ENCODE assay signal across 8 cellular contexts in genomic region chr3:196026059-196026458, GRCh38. TPM values are rescaled to one million over a fixed set of nuclear protein-coding genes. Genes with fewer than 3 reads are reported as not detected.
A peak's percentile ranks its signal among the peaks of the same experiment; 100 is the strongest.
DNase-seq lines count a peak whose midpoint lies in the region; ATAC-seq and TF ChIP-seq lines count a peak whose summit lies in the region.
"Not testable (repeated sequence)": the region's sequence is repeated elsewhere in the genome, so short reads cannot be mapped to it uniquely, and the experiment has no call there.

No MANE protein-coding gene starts in this region.

- not testable (repeated sequence) for H2BK120ac ChIP-seq in neuronal stem cell (ENCODE audit: low read depth, low read length)

- H2AFZ ChIP-seq in ACC112 (ENCODE audit: low read length, unreplicated experiment) = peak overlapping the region; percentile 60
- H2AFZ ChIP-seq in neuronal stem cell (ENCODE audit: low read length) = not testable (repeated sequence)

- H2BK12ac ChIP-seq in neuronal stem cell (ENCODE audit: low read length) = not testable (repeated sequence)

- H3K23ac ChIP-seq in neuronal stem cell (ENCODE audit: low read depth, low read length, poor library complexity) = not testable (repeated sequence)

- intact Hi-C loops in body of pancreas (cut with DNase I) = not testable (repeated sequence)

- H4K8ac ChIP-seq in neuronal stem cell (ENCODE audit: low read depth, low read length) = not testable (repeated sequence)

- not testable (repeated sequence) for H4K91ac ChIP-seq in neuronal stem cell (ENCODE audit: low read depth, low read length, poor library complexity)

- TF ChIP-seq POLR2A in body of pancreas (IDR thresholded peaks at IDR 0.05) = not testable (repeated sequence)

- not testable (repeated sequence) for H3K4me3 ChIP-seq in ACC112 (ENCODE audit: low read depth, low read length); body of pancreas; fibroblast of mammary gland (ENCODE audit: control insufficient read depth, low read depth, low read length); neuronal stem cell (ENCODE audit: low read length in 2 of 2)

- peaks cover 17% of the 10 kb centered on the region for H3K27me3 ChIP-seq in ACC112 (ENCODE audit: insufficient read depth, low read length)
- not testable (repeated sequence) for H3K27me3 ChIP-seq in body of pancreas; neuronal stem cell (ENCODE audit: control insufficient read depth in 3 of 3, insufficient read depth in 3 of 3, low read depth in 1 of 3, low read length in 3 of 3)

- not testable (repeated sequence) for H3K27ac ChIP-seq in ACC112 (ENCODE audit: low read depth, low read length); body of pancreas; neuronal stem cell (replicated peaks; ENCODE audit: low read length)

- DNase-seq in GM10266 (ENCODE audit: extremely low spot score); fibroblast of mammary gland (ENCODE audit: low read depth): not testable (repeated sequence)
- DNase-seq in HT-29 (ENCODE audit: low spot score) (peak; percentile 40), RPMI8226 (peak; percentile 54), body of pancreas (peak in 3 of 4 donors; percentile 8 to 50 (median 41)), iris pigment epithelial cell (ENCODE audit: low read depth) (peak; percentile 15), neuronal stem cell (ENCODE audit: low spot score) (peak; percentile 24)

- H3K18ac ChIP-seq in neuronal stem cell (ENCODE audit: low read length) = not testable (repeated sequence)

- H3K4me1 ChIP-seq in ACC112 (ENCODE audit: control insufficient read depth, insufficient read depth, low read length, unreplicated experiment); body of pancreas; neuronal stem cell (ENCODE audit: control insufficient read depth in 2 of 2, insufficient read depth in 1 of 2, low read depth in 1 of 2, low read length in 2 of 2): not testable (repeated sequence)

- not testable (repeated sequence) for H3K9ac ChIP-seq in neuronal stem cell (ENCODE audit: low read depth, low read length, poor library complexity)

- ATAC-seq in body of pancreas = peak; percentile 52

- TF ChIP-seq CTCF in GM10266 (IDR thresholded peaks at IDR 0.05; ENCODE audit: control insufficient read depth, insufficient read depth, low read depth, missing control alignments) = peak; percentile 58
- peak in 6 of 7 experiments; percentile 20 to 47 (median 34) for TF ChIP-seq CTCF in body of pancreas (IDR thresholded peaks at IDR 0.05)
- TF ChIP-seq CTCF in fibroblast of mammary gland (conservative IDR thresholded peaks at IDR 0.05; ENCODE audit: control insufficient read depth, insufficient read depth, low read depth, low read length) = peak; percentile 25

- not testable (repeated sequence) for H3K4ac ChIP-seq in neuronal stem cell (ENCODE audit: low read length)

- H3K36me3 ChIP-seq in ACC112 (ENCODE audit: insufficient read depth, low read length); body of pancreas (replicated peaks in 1 of 2; ENCODE audit: insufficient read depth in 1 of 2, low read depth in 2 of 2); neuronal stem cell (replicated peaks in 1 of 2; ENCODE audit: control insufficient read depth in 2 of 2, insufficient read depth in 2 of 2, low read length in 2 of 2): not testable (repeated sequence)

- not testable (repeated sequence) for H2BK5ac ChIP-seq in neuronal stem cell (ENCODE audit: low read length)

- not testable (repeated sequence) for H3K9me3 ChIP-seq in body of pancreas; neuronal stem cell (replicated peaks in 1 of 2; ENCODE audit: control insufficient read depth in 2 of 2, insufficient read depth in 1 of 2, low read depth in 1 of 2, low read length in 2 of 2)

- 21 to 23% methylated on average over 10 of the region's 10 CpGs for WGBS in body of pancreas, 2 donors
- WGBS in neuronal stem cell (ENCODE audit: extremely low coverage in 2 of 2, insufficient read length in 2 of 2, insufficient replicate concordance in 1 of 2), 2 donors = no CpG with 5 or more reads among the region's 10 CpGs

- H2BK15ac ChIP-seq in neuronal stem cell (ENCODE audit: low read length) = not testable (repeated sequence)

- not testable (repeated sequence) for H3K79me2 ChIP-seq in ACC112 (ENCODE audit: control insufficient read depth, insufficient read depth, low read length, unreplicated experiment)

- H3K4me2 ChIP-seq in neuronal stem cell (ENCODE audit: insufficient read depth, low read length, poor library complexity, severe bottlenecking) = not testable (repeated sequence)

- not testable (repeated sequence) for H3K79me1 ChIP-seq in neuronal stem cell (ENCODE audit: low read depth, low read length)

- not testable (repeated sequence) for H3K14ac ChIP-seq in neuronal stem cell (ENCODE audit: low read length)

- not testable (repeated sequence) for H2AK5ac ChIP-seq in neuronal stem cell (ENCODE audit: low read depth, low read length)

RNA-seq across cellular contexts. Expression of gene TFRC, which starts 55.8 kb away (rescaled TPM):
- 234 and 253 TPM in 2 replicates for total RNA-seq in HT-29 (2014; rRNA removed; shearing (Covaris generic))
- total RNA-seq in body of pancreas = 10 to 100 TPM; 23.6 to 51.7 TPM
- 33.8 TPM for polyA plus RNA-seq in neuronal stem cell (2013, experiment 1 of 2)
- polyA plus RNA-seq in neuronal stem cell (2013, experiment 2 of 2) = 33.9 TPM
